8 cellular contexts compared by ENCODE assay signal in genomic region chr11:61679893-61680621, GRCh38. TPM values are rescaled to one million over a fixed set of nuclear protein-coding genes. Genes with fewer than 3 reads are reported as not detected.
DNase-seq lines count a peak whose midpoint lies in the region; ATAC-seq and TF ChIP-seq lines count a peak whose summit lies in the region.

Gene DAGLA, plus strand, starts transcription at chr11:61680391. Its CDS starts 39,765 bp downstream, at chr11:61720156.

- TF ChIP-seq CTCF in GM10248 (IDR thresholded peaks at IDR 0.05; ENCODE audit: control extremely low read depth, extremely low read depth, low read depth, missing control alignments) = peak; percentile 94
- TF ChIP-seq CTCF in omental fat pad (IDR thresholded peaks at IDR 0.05) = peak in 2 of 3 donors; percentile 89 to 98
- TF ChIP-seq CTCF in testis (IDR thresholded peaks at IDR 0.05) = peak; percentile 96 to 99 (median 97)

- no peak for TF ChIP-seq POLR2A in testis (IDR thresholded peaks at IDR 0.05)

- H3K4me1 ChIP-seq in testis = peaks cover 36% of the 10 kb centered on the region

- H3K27me3 ChIP-seq in testis = no peaks in the 10 kb centered on the region

- WGBS in testis, 2 donors = 2% methylated on average over 26 to 42 of the region's 84 CpGs

- POLR2A ChIA-PET in GM10248 (lab: Yijun Ruan, JAX) = no interaction called here

- no peaks in the 10 kb centered on the region for H3K9me3 ChIP-seq in testis

- peak within 1 kb of the TSS; percentile 53 to 62 for H3K4me3 ChIP-seq in testis

- H3K27ac ChIP-seq in testis = peak within 1 kb of the TSS in 1 of 2 donors; percentile 36

- intact Hi-C loops in testis (cut with DNase I; ENCODE audit: low total_unique reads) = loop anchor here (5.0 kb wide), 1 partner anchor 52 kb away; no protein-coding TSS in a partner anchor

- peak; percentile 92 for DNase-seq in GM10248 (ENCODE audit: extremely low spot score)
- peak; percentile 62 for DNase-seq in HT1080 (ENCODE audit: low read depth)
- peak; percentile 74 for DNase-seq in RPMI8226
- DNase-seq in activated naive CD4-positive, alpha-beta T cell (lab: John Stamatoyannopoulos, UW) = peak; percentile 61 to 77 (median 74)
- DNase-seq in glomerular endothelial cell (ENCODE audit: extremely low read depth, low read depth, low spot score) = no peak
- peak; percentile 51 for DNase-seq in omental fat pad (ENCODE audit: low spot score)
- DNase-seq in testis = peak; percentile 83
- DNase-seq in islet precursor cell = no peak

- CTCF ChIA-PET in GM10248 (lab: Yijun Ruan, JAX) = interaction anchor here (1.1 to 4.2 kb wide), 5 partner anchors 49 to 113 kb away, joined by 3 to 21 read pairs (median 3); no protein-coding TSS in a partner anchor

- H3K36me3 ChIP-seq in testis (ENCODE audit: low read depth, missing control alignments) = no peaks in the 10 kb centered on the region

- ATAC-seq in omental fat pad (ENCODE audit: low FRiP score) = peak; percentile 82

RNA-seq across cellular contexts. Expression of gene DAGLA, which starts in this region (rescaled TPM):
- 3.7 and 6.2 TPM in 2 replicates for total RNA-seq in HT1080 (2014; rRNA removed; shearing (Covaris generic))
- polyA plus RNA-seq in HT1080 (2015; cell fraction: cytosol; rRNA removed) = 5.3 and 5.9 TPM in 2 replicates
- 9.5 and 10.1 TPM in 2 replicates for polyA plus RNA-seq in HT1080 (2015; cell fraction: nucleus; rRNA removed)
- total RNA-seq in glomerular endothelial cell (5.1 and 10.1 TPM in 2 replicates), omental fat pad (1 to 10 TPM; 1.4 to 4.6 (median 2.8) TPM), testis (1 to 10 TPM; 7.1 to 8.3 TPM)
- polyA plus RNA-seq in testis (ENCODE audit: insufficient read depth, low read depth, low replicate concordance) = 5.1 TPM

Comparison
In these comparisons a context has a peak if more than half of its experiments do, and no peak if none do; other contexts are left out.
1. DNase-seq: peak in GM10248 (single experiment), HT1080 (single experiment), RPMI8226 (single experiment), activated naive CD4-positive, alpha-beta T cell (4 of 4), omental fat pad (single experiment) and testis (single experiment); none in glomerular endothelial cell (single experiment) and islet precursor cell (single experiment).
2. Peak in every context shown above with its lines, with median percentiles within 50 percentile points of each other: CTCF ChIP-seq.